In genomic region chr3:23776352-23776891, GRCh38 we compare ENCODE assay signal across 12 cellular contexts. TPM values are rescaled to one million over a fixed set of nuclear protein-coding genes. Genes with fewer than 3 reads are reported as not detected.
DNase-seq lines count a peak whose midpoint lies in the region; TF ChIP-seq lines count a peak whose summit lies in the region.
"Had no signal": no experiment of that assay in that cellular context is flagged by ENCODE, and none has a peak within 500 bp of the region (broad histone marks: within the 10 kb centered on the region; RNA-seq: fewer than 3 reads in every experiment).

No MANE protein-coding gene starts in this region.

- H3K9me3 ChIP-seq in osteoblast (ENCODE audit: low read depth, low read length) (no peaks in the 10 kb centered on the region), HAP-1 (no peaks in the 10 kb centered on the region)
- H3K9me3 ChIP-seq: Caco-2 had no signal

- H3K4me2 ChIP-seq in osteoblast (ENCODE audit: insufficient read depth, low read length): peak overlapping the region; percentile 70

- H3K27me3 ChIP-seq in osteoblast (ENCODE audit: insufficient read depth, low read length) (peaks cover 12% of the 10 kb centered on the region), HAP-1 (ENCODE audit: low read depth) (no peaks in the 10 kb centered on the region)

- H3K4me3 ChIP-seq in foreskin fibroblast (ENCODE audit: low read depth in 1 of 2, low read length in 2 of 2) (no peak overlapping the region), osteoblast (ENCODE audit: insufficient read depth, low read length) (peak overlapping the region; percentile 32), HAP-1 (no peak overlapping the region)

- peak overlapping the region; percentile 74 for H2AFZ ChIP-seq in osteoblast (ENCODE audit: low read length)

- peak overlapping the region; percentile 71 for H3K27ac ChIP-seq in osteoblast (ENCODE audit: low read depth, low read length)

- H3K4me1 ChIP-seq in osteoblast (ENCODE audit: insufficient read depth, low read length) (peaks cover 11% of the 10 kb centered on the region), HAP-1 (no peaks in the 10 kb centered on the region)
- H3K4me1 ChIP-seq: Caco-2 had no signal

- no peaks in the 10 kb centered on the region for H4K20me1 ChIP-seq in osteoblast (ENCODE audit: insufficient read depth, low read length)

- H3K36me3 ChIP-seq in osteoblast (ENCODE audit: insufficient read depth, low read length) (no peaks in the 10 kb centered on the region), HAP-1 (replicated peaks) (no peaks in the 10 kb centered on the region)

- DNase-seq in AG09319 (ENCODE audit: extremely low read depth, low read depth): peak; percentile 52
- peak; percentile 68 for DNase-seq in amniotic epithelial cell (ENCODE audit: low read depth)
- DNase-seq in foreskin fibroblast: peak; percentile 52 to 82
- peak; percentile 94 for DNase-seq in osteoblast (ENCODE audit: insufficient read length, low spot score, missing footprints)
- no peak for DNase-seq in HAP-1 (ENCODE audit: low spot score in 2 of 2)
- no peak for DNase-seq in mucosa of gallbladder (ENCODE audit: low spot score)
- DNase-seq in T-helper 2 cell: no peak
- DNase-seq in SIG-M5 treated with dmso at 0.1 percent for 504 hours (lab: John Stamatoyannopoulos, UW; ENCODE audit: unreplicated experiment): no peak
- DNase-seq: activated CD4-positive, alpha-beta T cell treated with anti-CD3 and anti-CD28 coated beads for 36 hours; Caco-2; cortex of kidney; OCI-M1 had no signal

- TF ChIP-seq CTCF in AG09319 (IDR thresholded peaks at IDR 0.05; ENCODE audit: low read depth, low read length) (no peak), foreskin fibroblast (IDR thresholded peaks at IDR 0.05; ENCODE audit: low read depth, low read length) (no peak), osteoblast (IDR thresholded peaks at IDR 0.05; ENCODE audit: extremely low read depth, low read depth, low read length) (no peak)

- in situ Hi-C loops in HAP-1 (cut with MboI; ENCODE audit: low sequenced_read_pairs): no loop called here

- H3K79me2 ChIP-seq in osteoblast (ENCODE audit: insufficient read depth, low read length): no peaks in the 10 kb centered on the region

RNA-seq across cellular contexts. Expression of gene UBE2E1, which starts 29.3 kb away (rescaled TPM):
- total RNA-seq in osteoblast (89.0 and 98.1 TPM in 2 replicates), mucosa of gallbladder (66.2 TPM)

Comparison
In these comparisons a context has a peak if more than half of its experiments do, and no peak if none do; other contexts are left out.
1. DNase-seq: peak in AG09319 (single experiment), amniotic epithelial cell (single experiment), foreskin fibroblast (2 of 2) and osteoblast (single experiment); none in HAP-1 (0 of 2), mucosa of gallbladder (single experiment), T-helper 2 cell (0 of 5) and SIG-M5 treated with dmso at 0.1 percent for 504 hours (single experiment).